15 cellular contexts compared by ENCODE assay signal in genomic region chrX:31590581-31591113, GRCh38.
DNase-seq lines count a peak whose midpoint lies in the region; ATAC-seq, FAIRE-seq and TF ChIP-seq lines count a peak whose summit lies in the region.
"Had no signal": no experiment of that assay in that cellular context is flagged by ENCODE, and none has a peak within 500 bp of the region (broad histone marks: within the 10 kb centered on the region; RNA-seq: fewer than 3 reads in every experiment).

No MANE protein-coding gene starts in this region.

- H3K27me3 ChIP-seq in A673 (replicated peaks; ENCODE audit: insufficient read depth, low read depth, low read length, poor library complexity) = no peaks in the 10 kb centered on the region
- no peaks in the 10 kb centered on the region for H3K27me3 ChIP-seq in astrocyte (ENCODE audit: insufficient read depth, low read length)
- H3K27me3 ChIP-seq: upper lobe of right lung had no signal

- DNase-seq in A673 (ENCODE audit: low spot score) (peak; percentile 89), HFFc6 (peak; percentile 57), astrocyte (ENCODE audit: low read depth) (peak; percentile 65), hepatic stellate cell (ENCODE audit: low spot score) (peak; percentile 4), NCI-H2171 treated with DMSO at 0.1 percent for 48 hours (lab: John Stamatoyannopoulos, UW) (no peak)
- no peak for DNase-seq in stimulated activated effector memory CD8-positive, alpha-beta T cell treated with anti-CD3 and anti-CD28 coated beads, Interleukin-12 subunit alpha, Interleukin-12 subunit beta, amount 100 ng/mL, for 72 hours (ENCODE audit: low spot score in 2 of 2)
- DNase-seq: activated CD8-positive, alpha-beta T cell treated with anti-CD3 and anti-CD28 coated beads, Interleukin-2, amount 10 ng/mL, durations not matched to agents 7 days and 5 days; activated naive CD4-positive, alpha-beta T cell; lower lobe of right lung; NCI-H2107; upper lobe of right lung had no signal

- no peaks in the 10 kb centered on the region for H4K20me1 ChIP-seq in astrocyte (ENCODE audit: insufficient read depth, low read length)

- CTCF ChIA-PET in A673 (lab: Charles Lee) = no interaction called here

- POLR2A ChIA-PET in A673 (lab: Charles Lee; ENCODE audit: low non-redundant PET) = no interaction called here

- no TSS peak for BruUV-seq in A673 (replicated peaks; lab: Mats Ljungman, UMichigan)

- H3K36me3 ChIP-seq in A673 (ENCODE audit: insufficient read depth, low read length, poor library complexity, severe bottlenecking) (no peaks in the 10 kb centered on the region), astrocyte (ENCODE audit: insufficient read depth, low read length) (no peaks in the 10 kb centered on the region)
- H3K36me3 ChIP-seq: lower lobe of right lung, upper lobe of right lung had no signal

- H3K9me3 Mint-ChIP-seq in HFFc6 = no peaks in the 10 kb centered on the region
- no peaks in the 10 kb centered on the region for H3K9me3 Mint-ChIP-seq in astrocyte (ENCODE audit: unreplicated experiment)
- H3K9me3 Mint-ChIP-seq in stimulated activated effector memory CD8-positive, alpha-beta T cell treated with anti-CD3 and anti-CD28 coated beads, Interleukin-12 subunit alpha, Interleukin-12 subunit beta, amount 100 ng/mL, for 72 hours = peaks cover 2% of the 10 kb centered on the region
- H3K9me3 Mint-ChIP-seq: T-helper 2 cell treated with Interferon-gamma antibody and Interleukin-4, amounts not matched to agents 5 μg/mL and 100 μg/mL, for 36 hours had no signal

- no peaks in the 10 kb centered on the region for H3K79me2 ChIP-seq in astrocyte (ENCODE audit: insufficient read depth, low read length)

- H3K4me3 Mint-ChIP-seq in HFFc6 = no peak overlapping the region
- H3K4me3 Mint-ChIP-seq in astrocyte (ENCODE audit: unreplicated experiment) = no peak overlapping the region
- H3K4me3 Mint-ChIP-seq in stimulated activated effector memory CD8-positive, alpha-beta T cell treated with anti-CD3 and anti-CD28 coated beads, Interleukin-12 subunit alpha, Interleukin-12 subunit beta, amount 100 ng/mL, for 72 hours = no peak overlapping the region
- H3K4me3 Mint-ChIP-seq: activated CD8-positive, alpha-beta T cell treated with anti-CD3 and anti-CD28 coated beads, Interleukin-2, amount 10 ng/mL, durations not matched to agents 7 days and 5 days; B cell; T-helper 2 cell treated with Interferon-gamma antibody and Interleukin-4, amounts not matched to agents 5 μg/mL and 100 μg/mL, for 36 hours had no signal

- peak; percentile 94 for FAIRE-seq in astrocyte (lab: Jason Lieb, UNC)

- H3K27me3 Mint-ChIP-seq in HFFc6 (ENCODE audit: insufficient read depth) = no peaks in the 10 kb centered on the region
- no peaks in the 10 kb centered on the region for H3K27me3 Mint-ChIP-seq in astrocyte (ENCODE audit: low read depth, unreplicated experiment)
- H3K27me3 Mint-ChIP-seq: B cell had no signal

- H3K27ac ChIP-seq in A673 (ENCODE audit: low read depth, low read length, poor library complexity, severe bottlenecking) = peak overlapping the region; percentile 18
- no peak overlapping the region for H3K27ac ChIP-seq in astrocyte (ENCODE audit: low read depth, low read length)
- H3K27ac ChIP-seq: lower lobe of right lung, upper lobe of right lung had no signal

- TF ChIP-seq CTCF in A673 (conservative IDR thresholded peaks at IDR 0.05; ENCODE audit: low read depth, low read length) (no peak), HFFc6 (IDR thresholded peaks at IDR 0.05) (no peak), astrocyte (IDR thresholded peaks at IDR 0.05; ENCODE audit: insufficient read depth, low read depth, low read length) (no peak)

- H3K4me1 Mint-ChIP-seq in HFFc6 (ENCODE audit: low read depth) = peaks cover 11% of the 10 kb centered on the region
- peaks cover 21% of the 10 kb centered on the region for H3K4me1 Mint-ChIP-seq in astrocyte (ENCODE audit: low read depth, unreplicated experiment)
- no peaks in the 10 kb centered on the region for H3K4me1 Mint-ChIP-seq in stimulated activated effector memory CD8-positive, alpha-beta T cell treated with anti-CD3 and anti-CD28 coated beads, Interleukin-12 subunit alpha, Interleukin-12 subunit beta, amount 100 ng/mL, for 72 hours
- H3K4me1 Mint-ChIP-seq: B cell had no signal

- no peak overlapping the region for H3K4me3 ChIP-seq in A673 (ENCODE audit: low read depth, low read length, poor library complexity, severe bottlenecking)
- H3K4me3 ChIP-seq in astrocyte (ENCODE audit: insufficient read depth, low read depth, low read length) = no peak overlapping the region
- H3K4me3 ChIP-seq: lower lobe of right lung, upper lobe of right lung had no signal

- H3K27ac Mint-ChIP-seq in HFFc6 = peak overlapping the region; percentile 21
- peak overlapping the region; percentile 91 for H3K27ac Mint-ChIP-seq in astrocyte (ENCODE audit: unreplicated experiment)
- no peak overlapping the region for H3K27ac Mint-ChIP-seq in stimulated activated effector memory CD8-positive, alpha-beta T cell treated with anti-CD3 and anti-CD28 coated beads, Interleukin-12 subunit alpha, Interleukin-12 subunit beta, amount 100 ng/mL, for 72 hours
- H3K27ac Mint-ChIP-seq: activated CD8-positive, alpha-beta T cell treated with anti-CD3 and anti-CD28 coated beads, Interleukin-2, amount 10 ng/mL, durations not matched to agents 7 days and 5 days; B cell; T-helper 2 cell treated with Interferon-gamma antibody and Interleukin-4, amounts not matched to agents 5 μg/mL and 100 μg/mL, for 36 hours had no signal

- ATAC-seq in stimulated activated effector memory CD8-positive, alpha-beta T cell treated with anti-CD3 and anti-CD28 coated beads, Interleukin-12 subunit alpha, Interleukin-12 subunit beta, amount 100 ng/mL, for 72 hours = no peak
- ATAC-seq in HG03045 (IDR thresholded peaks at IDR 0.05; ENCODE audit: unreplicated experiment) (no peak), GM21825 (IDR thresholded peaks at IDR 0.05; ENCODE audit: unreplicated experiment) (no peak)
- ATAC-seq: activated CD8-positive, alpha-beta T cell treated with anti-CD3 and anti-CD28 coated beads, Interleukin-2, amount 10 ng/mL, durations not matched to agents 7 days and 5 days; lower lobe of right lung; upper lobe of right lung had no signal

- H3K36me3 Mint-ChIP-seq in HFFc6 (ENCODE audit: low read depth) = no peaks in the 10 kb centered on the region
- no peaks in the 10 kb centered on the region for H3K36me3 Mint-ChIP-seq in astrocyte (ENCODE audit: low read depth, unreplicated experiment)
- H3K36me3 Mint-ChIP-seq in stimulated activated effector memory CD8-positive, alpha-beta T cell treated with anti-CD3 and anti-CD28 coated beads, Interleukin-12 subunit alpha, Interleukin-12 subunit beta, amount 100 ng/mL, for 72 hours = no peaks in the 10 kb centered on the region

- no peak overlapping the region for H2AFZ ChIP-seq in astrocyte (ENCODE audit: low read depth, low read length)

- H3K9ac ChIP-seq in astrocyte (ENCODE audit: low read length) = no peak overlapping the region

- no peak overlapping the region for H3K4me2 ChIP-seq in astrocyte (ENCODE audit: low read length)

- H3K9me3 ChIP-seq in A673 (ENCODE audit: low read depth, low read length, poor library complexity, severe bottlenecking) (no peaks in the 10 kb centered on the region), astrocyte (ENCODE audit: insufficient read depth, low read depth, low read length) (no peaks in the 10 kb centered on the region)
- H3K9me3 ChIP-seq: lower lobe of right lung, upper lobe of right lung had no signal

- H3K4me1 ChIP-seq in A673 (ENCODE audit: insufficient read depth, low read length, poor library complexity, severe bottlenecking) (peaks cover 5% of the 10 kb centered on the region), astrocyte (ENCODE audit: insufficient read depth, low read length) (no peaks in the 10 kb centered on the region)
- H3K4me1 ChIP-seq: lower lobe of right lung, upper lobe of right lung had no signal

- intact Hi-C loops in A673 (cut with micrococcal nuclease; ENCODE audit: unreplicated experiment) = no loop called here

Comparison
In these comparisons a context has a peak if more than half of its experiments do, and no peak if none do; other contexts are left out.
1. DNase-seq: peak in A673 (single experiment), HFFc6 (single experiment), astrocyte (single experiment) and hepatic stellate cell (single experiment); none in stimulated activated effector memory CD8-positive, alpha-beta T cell treated with anti-CD3 and anti-CD28 coated beads, Interleukin-12 subunit alpha, Interleukin-12 subunit beta, amount 100 ng/mL, for 72 hours (0 of 2) and NCI-H2171 treated with DMSO at 0.1 percent for 48 hours (single experiment).